Comparison of ENCODE assay signal across 9 cellular contexts in the genomic region with DNA sequence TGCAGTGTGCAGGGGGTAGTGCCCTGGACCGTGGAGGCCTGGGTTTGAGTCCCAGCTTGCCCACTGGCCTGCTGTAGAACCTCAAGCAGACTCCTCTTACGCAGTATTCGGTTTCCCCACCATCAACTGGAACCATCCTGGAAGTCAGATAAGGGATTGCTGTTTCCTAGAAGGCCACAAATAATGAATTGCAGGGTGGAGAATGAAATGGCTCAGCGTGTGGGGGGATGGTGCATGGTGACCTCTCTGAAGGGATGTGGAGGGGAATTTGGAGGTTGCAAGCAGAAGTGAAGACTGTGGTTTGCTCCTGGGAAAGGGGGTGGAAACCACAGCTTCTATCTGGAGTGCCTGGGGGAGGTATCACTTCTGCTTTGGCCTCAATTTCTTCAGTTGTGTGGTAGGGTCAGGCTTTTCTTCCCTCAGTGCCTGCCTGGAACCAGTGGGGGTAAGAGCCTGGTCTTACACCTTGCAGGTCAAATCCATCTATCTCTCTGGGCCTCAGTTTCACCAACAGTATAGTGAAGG.
A peak's percentile ranks its signal among the peaks of the same experiment; 100 is the strongest.
DNase-seq lines count a peak whose midpoint lies in the region; ATAC-seq and TF ChIP-seq lines count a peak whose summit lies in the region.
"Had no signal": no experiment of that assay in that cellular context is flagged by ENCODE, and none has a peak within 500 bp of the region (broad histone marks: within the 10 kb centered on the region; RNA-seq: fewer than 3 reads in every experiment).

No MANE protein-coding gene starts in this region.

- no peaks in the 10 kb centered on the region for H3K36me3 ChIP-seq in effector memory CD4-positive, alpha-beta T cell (ENCODE audit: control insufficient read depth, insufficient read depth, low read length)

- H3K9me3 ChIP-seq in effector memory CD4-positive, alpha-beta T cell (ENCODE audit: control insufficient read depth, low read length): no peaks in the 10 kb centered on the region

- H3K4me3 Mint-ChIP-seq in activated naive CD4-positive, alpha-beta T cell treated with anti-CD3 and anti-CD28 coated beads, Interleukin-2, amount 50 U/mL, for 24 hours: peak overlapping the region; percentile 12
- H3K4me3 Mint-ChIP-seq in stimulated activated naive CD8-positive, alpha-beta T cell treated with anti-CD3 and anti-CD28 coated beads, Interleukin-15, amount 100 ng/mL, for 72 hours: peak overlapping the region; percentile 59 to 77

- H3K27me3 Mint-ChIP-seq in activated naive CD4-positive, alpha-beta T cell treated with anti-CD3 and anti-CD28 coated beads, Interleukin-2, amount 50 U/mL, for 24 hours: no peaks in the 10 kb centered on the region
- H3K27me3 Mint-ChIP-seq in stimulated activated naive CD8-positive, alpha-beta T cell treated with anti-CD3 and anti-CD28 coated beads, Interleukin-15, amount 100 ng/mL, for 72 hours: no peaks in the 10 kb centered on the region

- H3K36me3 Mint-ChIP-seq in activated naive CD4-positive, alpha-beta T cell treated with anti-CD3 and anti-CD28 coated beads, Interleukin-2, amount 50 U/mL, for 24 hours: no peaks in the 10 kb centered on the region

- H3K4me1 Mint-ChIP-seq in activated naive CD4-positive, alpha-beta T cell treated with anti-CD3 and anti-CD28 coated beads, Interleukin-2, amount 50 U/mL, for 24 hours: peaks cover 37% of the 10 kb centered on the region
- peaks cover 81% of the 10 kb centered on the region for H3K4me1 Mint-ChIP-seq in stimulated activated naive CD8-positive, alpha-beta T cell treated with anti-CD3 and anti-CD28 coated beads, Interleukin-15, amount 100 ng/mL, for 72 hours

- DNase-seq in stimulated activated naive CD8-positive, alpha-beta T cell treated with anti-CD3 and anti-CD28 coated beads, Interleukin-15, amount 100 ng/mL, for 72 hours: peak in 1 of 2 donors; percentile 33
- no peak for DNase-seq in effector memory CD4-positive, alpha-beta T cell
- DNase-seq in cortex of kidney (lab: John Stamatoyannopoulos, UW): no peak
- no peak for DNase-seq in activated CD4-positive, alpha-beta T cell treated with anti-CD3 and anti-CD28 coated beads for 48 hours

- H3K27ac ChIP-seq in effector memory CD4-positive, alpha-beta T cell (ENCODE audit: insufficient read depth, low read length, poor library complexity, severe bottlenecking): no peak overlapping the region
- H3K27ac ChIP-seq: epithelial cell of prostate had no signal

- H3K9me3 Mint-ChIP-seq in activated naive CD4-positive, alpha-beta T cell treated with anti-CD3 and anti-CD28 coated beads, Interleukin-2, amount 50 U/mL, for 24 hours: no peaks in the 10 kb centered on the region
- no peaks in the 10 kb centered on the region for H3K9me3 Mint-ChIP-seq in stimulated activated naive CD8-positive, alpha-beta T cell treated with anti-CD3 and anti-CD28 coated beads, Interleukin-15, amount 100 ng/mL, for 72 hours

- no peaks in the 10 kb centered on the region for H3K27me3 ChIP-seq in effector memory CD4-positive, alpha-beta T cell (replicated peaks; ENCODE audit: control insufficient read depth, insufficient read depth, low read length, poor library complexity, severe bottlenecking)

- TF ChIP-seq POLR2A in GM15510 (IDR thresholded peaks at IDR 0.05; ENCODE audit: borderline replicate concordance, extremely low read depth, insufficient read length): peak; percentile 36

- H3K4me3 ChIP-seq in effector memory CD4-positive, alpha-beta T cell (ENCODE audit: insufficient read depth, low read depth, low read length, poor library complexity, severe bottlenecking): no peak overlapping the region

- H3K27ac Mint-ChIP-seq in activated naive CD4-positive, alpha-beta T cell treated with anti-CD3 and anti-CD28 coated beads, Interleukin-2, amount 50 U/mL, for 24 hours: no peak overlapping the region
- peak overlapping the region; percentile 8 to 80 for H3K27ac Mint-ChIP-seq in stimulated activated naive CD8-positive, alpha-beta T cell treated with anti-CD3 and anti-CD28 coated beads, Interleukin-15, amount 100 ng/mL, for 72 hours

- peaks cover 12% of the 10 kb centered on the region for H3K4me1 ChIP-seq in effector memory CD4-positive, alpha-beta T cell (ENCODE audit: control insufficient read depth, insufficient read depth, low read length, poor library complexity, severe bottlenecking)

- ATAC-seq in GM21447 (IDR thresholded peaks at IDR 0.05; ENCODE audit: unreplicated experiment) (peak; percentile 78), HG03565 (IDR thresholded peaks at IDR 0.05; ENCODE audit: unreplicated experiment) (peak; percentile 87)
- ATAC-seq in stimulated activated naive CD8-positive, alpha-beta T cell treated with anti-CD3 and anti-CD28 coated beads, Interleukin-15, amount 100 ng/mL, for 72 hours: peak; percentile 71
